8 cellular contexts compared by ENCODE assay signal in the genomic region with DNA sequence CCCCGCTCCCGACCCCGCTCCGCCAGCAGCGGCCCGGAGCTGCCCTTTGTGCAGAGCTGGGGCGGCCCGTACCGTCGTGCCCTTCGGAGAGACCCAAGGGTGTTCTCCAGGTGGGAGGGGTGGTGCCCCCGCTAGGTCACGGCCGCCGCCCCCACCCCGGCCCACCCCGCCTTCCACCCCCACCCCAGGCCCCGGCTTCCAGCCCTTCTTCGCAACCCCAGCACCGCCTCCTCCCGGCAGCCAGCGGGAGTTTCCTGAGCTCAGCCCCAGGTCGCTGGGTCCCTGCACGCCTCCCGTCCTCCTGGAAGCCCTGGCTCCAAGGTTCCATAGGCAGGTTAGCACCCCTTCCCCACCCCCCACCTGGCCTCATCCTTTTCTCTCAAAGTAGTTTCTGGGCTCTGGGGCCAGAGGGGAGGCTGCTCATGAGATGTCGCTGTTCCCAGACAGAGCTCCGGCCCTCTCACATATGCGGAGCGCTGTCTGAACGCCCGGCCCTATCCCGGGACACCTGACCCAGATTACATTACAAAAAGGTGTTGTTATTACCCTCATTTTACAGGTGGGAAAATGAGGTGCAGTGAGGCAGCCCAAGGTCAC. TPM values are rescaled to one million over a fixed set of nuclear protein-coding genes. Genes with fewer than 3 reads are reported as not detected.
A peak's percentile ranks its signal among the peaks of the same experiment; 100 is the strongest.
DNase-seq lines count a peak whose midpoint lies in the region; ATAC-seq and TF ChIP-seq lines count a peak whose summit lies in the region.

No MANE protein-coding gene starts in this region.

- no peaks in the 10 kb centered on the region for H3K27me3 ChIP-seq in MG63
- H3K27me3 ChIP-seq in aorta (ENCODE audit: control insufficient read depth in 1 of 2, insufficient read depth in 2 of 2, low read length in 1 of 2) = no peaks in the 10 kb centered on the region

- no peaks in the 10 kb centered on the region for H3K9me3 ChIP-seq in MG63
- H3K9me3 ChIP-seq in aorta (ENCODE audit: control insufficient read depth, low read length) = no peaks in the 10 kb centered on the region

- H3K27ac ChIP-seq in aorta (ENCODE audit: low read depth in 1 of 2, low read length in 2 of 2) = no peak overlapping the region

- WGBS in aorta, 2 donors = 32 to 34% methylated on average over 26 to 32 of the region's 32 CpGs

- TF ChIP-seq CTCF in astrocyte of the spinal cord (IDR thresholded peaks at IDR 0.05; ENCODE audit: low read depth, low read length) = peak; percentile 51

- H3K36me3 ChIP-seq in MG63 = no peaks in the 10 kb centered on the region
- H3K36me3 ChIP-seq in aorta (ENCODE audit: control insufficient read depth in 1 of 2, insufficient read depth in 2 of 2, low read length in 1 of 2) = no peaks in the 10 kb centered on the region

- intact Hi-C loops in aorta (cut with DNase I) = no loop called here

- ATAC-seq in activated CD4-positive, CD25-positive, alpha-beta regulatory T cell treated with anti-CD3 and anti-CD28 coated beads, Interleukin-2, amount 50 U/mL, for 24 hours = peak; percentile 40 to 46
- ATAC-seq in aorta (ENCODE audit: low FRiP score) = no peak

- H3K4me1 ChIP-seq in aorta (ENCODE audit: control insufficient read depth in 1 of 2, insufficient read depth in 2 of 2, low read length in 2 of 2) = no peaks in the 10 kb centered on the region

- in situ Hi-C loops in astrocyte of the spinal cord (cut with HindIII; ENCODE audit: low sequenced_read_pairs) = no loop called here

- H3K4me3 ChIP-seq in MG63 = no peak overlapping the region
- peak overlapping the region; percentile 15 for H3K4me3 ChIP-seq in astrocyte of the spinal cord (ENCODE audit: low read depth, low read length)
- peak overlapping the region; percentile 20 to 28 for H3K4me3 ChIP-seq in aorta (ENCODE audit: low read length in 2 of 2)

- DNase-seq in activated CD4-positive, CD25-positive, alpha-beta regulatory T cell (lab: John Stamatoyannopoulos, UW) = no peak
- DNase-seq in MG63 (peak; percentile 53), astrocyte of the spinal cord (ENCODE audit: low read depth, low spot score) (peak; percentile 22), left kidney (ENCODE audit: low read depth, low spot score) (peak; percentile 81), aorta (no peak), foreskin melanocyte (no peak)
- DNase-seq in central memory CD4-positive, alpha-beta T cell = no peak

RNA-seq across cellular contexts. Expression of gene FGFR3, which starts 25.2 kb away (rescaled TPM):
- 0.07 and 8.9 TPM in 2 replicates for total RNA-seq in MG63 (2014; rRNA removed; shearing (Covaris generic); ENCODE audit: low replicate concordance)
- total RNA-seq in aorta = 1 to 10 TPM; 1.2 to 4.0 TPM
- polyA plus RNA-seq in aorta = 1 to 10 TPM; 1.0 to 2.4 TPM

RNA-seq across cellular contexts. Expression of gene TACC3, which starts 46.5 kb away (rescaled TPM):
- total RNA-seq in MG63 (2014; rRNA removed; shearing (Covaris generic); ENCODE audit: low replicate concordance) = 67.1 and 72.9 TPM in 2 replicates
- total RNA-seq in aorta = 10 to 100 TPM in 1 of 2 donors, 1 to 10 TPM in 1; 7.6 to 16.1 TPM
- 1 to 10 TPM; 5.2 to 9.3 TPM for polyA plus RNA-seq in aorta

RNA-seq across cellular contexts. Expression of gene TMEM129, which starts 46.7 kb away (rescaled TPM):
- 11.2 and 15.7 TPM in 2 replicates for total RNA-seq in MG63 (2014; rRNA removed; shearing (Covaris generic); ENCODE audit: low replicate concordance)
- 10 to 100 TPM; 24.9 to 26.6 TPM for total RNA-seq in aorta
- polyA plus RNA-seq in aorta = 10 to 100 TPM; 14.8 to 36.4 TPM

RNA-seq across cellular contexts. Expression of gene SLBP, which starts 55.7 kb away (rescaled TPM):
- total RNA-seq in MG63 (2014; rRNA removed; shearing (Covaris generic); ENCODE audit: low replicate concordance) = 72.1 and 99.1 TPM in 2 replicates
- 10 to 100 TPM; 25.1 to 25.3 TPM for total RNA-seq in aorta
- polyA plus RNA-seq in aorta = 10 to 100 TPM; 27.2 to 35.1 TPM

Comparison
In these comparisons a context has a peak if more than half of its experiments do, and no peak if none do; other contexts are left out.
1. DNase-seq: peak in MG63 (single experiment), astrocyte of the spinal cord (single experiment) and left kidney (single experiment); none in activated CD4-positive, CD25-positive, alpha-beta regulatory T cell (0 of 4), aorta (0 of 2), central memory CD4-positive, alpha-beta T cell (single experiment) and foreskin melanocyte (single experiment).